ENCODE assay signal across 27 cellular contexts in the genomic region with DNA sequence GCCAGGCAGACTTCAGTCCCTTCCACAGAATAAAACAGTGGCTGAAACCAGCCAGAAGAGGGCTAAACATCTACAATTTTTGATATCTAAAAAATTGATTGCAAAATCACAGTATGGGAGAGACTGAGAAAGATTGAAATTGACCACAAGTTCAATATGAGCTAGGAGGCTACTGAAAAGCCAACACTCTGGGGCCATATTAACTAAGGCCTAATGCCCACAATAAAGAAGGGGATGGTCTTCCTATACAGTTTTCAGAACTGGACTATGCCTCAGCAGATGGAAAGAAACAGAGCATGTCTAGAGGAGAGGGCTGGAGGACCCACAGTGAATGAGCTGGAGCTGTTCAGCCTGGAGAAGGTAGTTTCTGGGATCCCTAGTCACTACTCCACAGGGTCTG. TPM values are rescaled to one million over a fixed set of nuclear protein-coding genes. Genes with fewer than 3 reads are reported as not detected.
"Had no signal": no experiment of that assay in that cellular context is flagged by ENCODE, and none has a peak within 500 bp of the region (broad histone marks: within the 10 kb centered on the region; RNA-seq: fewer than 3 reads in every experiment).

No MANE protein-coding gene starts in this region.

- H3K4me1 Mint-ChIP-seq: activated CD4-positive, alpha-beta T cell treated with anti-CD3 and anti-CD28 coated beads, Interleukin-2, amount 10 ng/mL, durations not matched to agents 24 days and 14 days; stimulated activated effector memory CD8-positive, alpha-beta T cell treated with anti-CD3 and anti-CD28 coated beads, Interleukin-12 subunit alpha, Interleukin-12 subunit beta, amount 100 ng/mL, for 72 hours; stimulated activated naive CD8-positive, alpha-beta T cell treated with anti-CD3 and anti-CD28 coated beads, Interleukin-15, amount 100 ng/mL, for 72 hours had no signal

- H3K9me3 ChIP-seq: adrenal gland, gastrocnemius medialis, tibial artery had no signal

- H3K27ac ChIP-seq: adrenal gland, esophagus muscularis mucosa, gastrocnemius medialis, left ventricle myocardium inferior, tibial artery had no signal

- H3K9me3 Mint-ChIP-seq: activated T-helper 1 cell treated with anti-CD3 and anti-CD28 coated beads, Interleukin-12 subunit alpha, Interleukin-12 subunit beta, Interleukin-2, Interleukin-4 antibody, amounts not matched to agents 30 ng/mL and 10 ng/mL and 1 ng/mL, durations not matched to agents 14 hours and 24 hours and 36 hours; natural killer cell treated with Interleukin-12 subunit alpha and Interleukin-12 subunit beta and Interleukin-15 and Interleukin-18, amount 100 ng/mL, for 72 hours; stimulated activated effector memory CD8-positive, alpha-beta T cell treated with anti-CD3 and anti-CD28 coated beads, Interleukin-12 subunit alpha, Interleukin-12 subunit beta, amount 100 ng/mL, for 72 hours; stimulated activated naive CD8-positive, alpha-beta T cell treated with anti-CD3 and anti-CD28 coated beads, Interleukin-15, amount 100 ng/mL, for 72 hours had no signal

- H3K27ac Mint-ChIP-seq: activated CD4-positive, alpha-beta T cell treated with anti-CD3 and anti-CD28 coated beads, Interleukin-2, amount 10 ng/mL, durations not matched to agents 24 days and 14 days; activated CD8-positive, alpha-beta T cell treated with anti-CD3 and anti-CD28 coated beads, Interleukin-2, amount 10 ng/mL, durations not matched to agents 7 days and 5 days; activated naive CD8-positive, alpha-beta T cell; activated T-helper 1 cell treated with anti-CD3 and anti-CD28 coated beads, Interleukin-12 subunit alpha, Interleukin-12 subunit beta, Interleukin-2, Interleukin-4 antibody, amounts not matched to agents 30 ng/mL and 10 ng/mL and 1 ng/mL, durations not matched to agents 14 hours and 24 hours and 36 hours; mesothelial cell of epicardium; natural killer cell treated with Interleukin-12 subunit alpha and Interleukin-12 subunit beta and Interleukin-15 and Interleukin-18, amount 100 ng/mL, for 72 hours; stimulated activated effector memory CD8-positive, alpha-beta T cell treated with anti-CD3 and anti-CD28 coated beads, Interleukin-12 subunit alpha, Interleukin-12 subunit beta, amount 100 ng/mL, for 72 hours had no signal

- H3K36me3 ChIP-seq: adrenal gland, esophagus muscularis mucosa, gastrocnemius medialis, left ventricle myocardium inferior, tibial artery had no signal

- H3K4me3 Mint-ChIP-seq: activated CD4-positive, alpha-beta T cell treated with anti-CD3 and anti-CD28 coated beads, Interleukin-2, amount 10 ng/mL, durations not matched to agents 24 days and 14 days; activated CD8-positive, alpha-beta T cell treated with anti-CD3 and anti-CD28 coated beads, Interleukin-2, amount 10 ng/mL, durations not matched to agents 7 days and 5 days; activated naive CD8-positive, alpha-beta T cell; activated T-helper 1 cell treated with anti-CD3 and anti-CD28 coated beads, Interleukin-12 subunit alpha, Interleukin-12 subunit beta, Interleukin-2, Interleukin-4 antibody, amounts not matched to agents 30 ng/mL and 10 ng/mL and 1 ng/mL, durations not matched to agents 14 hours and 24 hours and 36 hours; mesothelial cell of epicardium; natural killer cell treated with Interleukin-12 subunit alpha and Interleukin-12 subunit beta and Interleukin-15 and Interleukin-18, amount 100 ng/mL, for 72 hours; stimulated activated effector memory CD8-positive, alpha-beta T cell treated with anti-CD3 and anti-CD28 coated beads, Interleukin-12 subunit alpha, Interleukin-12 subunit beta, amount 100 ng/mL, for 72 hours; stimulated activated naive CD8-positive, alpha-beta T cell treated with anti-CD3 and anti-CD28 coated beads, Interleukin-15, amount 100 ng/mL, for 72 hours had no signal

- H3K4me3 ChIP-seq: adrenal gland, esophagus muscularis mucosa, gastrocnemius medialis, left ventricle myocardium inferior, tibial artery had no signal

- ATAC-seq: activated CD8-positive, alpha-beta T cell treated with anti-CD3 and anti-CD28 coated beads, Interleukin-2, amount 10 ng/mL, durations not matched to agents 7 days and 5 days; gastrocnemius medialis; natural killer cell treated with Interleukin-12 subunit alpha and Interleukin-12 subunit beta and Interleukin-15 and Interleukin-18, amount 100 ng/mL, for 72 hours; sciatic nerve; stimulated activated effector memory CD8-positive, alpha-beta T cell treated with anti-CD3 and anti-CD28 coated beads, Interleukin-12 subunit alpha, Interleukin-12 subunit beta, amount 100 ng/mL, for 72 hours; stimulated activated naive CD8-positive, alpha-beta T cell treated with anti-CD3 and anti-CD28 coated beads, Interleukin-15, amount 100 ng/mL, for 72 hours had no signal

- H3K27me3 Mint-ChIP-seq: activated CD4-positive, alpha-beta T cell treated with anti-CD3 and anti-CD28 coated beads, Interleukin-2, amount 10 ng/mL, durations not matched to agents 24 days and 14 days; activated naive CD8-positive, alpha-beta T cell; stimulated activated naive CD8-positive, alpha-beta T cell treated with anti-CD3 and anti-CD28 coated beads, Interleukin-15, amount 100 ng/mL, for 72 hours had no signal

- H3K4me1 ChIP-seq: adrenal gland, esophagus muscularis mucosa, gastrocnemius medialis, left ventricle myocardium inferior, tibial artery had no signal

- FAIRE-seq: astrocyte, endothelial cell of umbilical vein, small intestine had no signal

- H3K27me3 ChIP-seq: adrenal gland had no signal

- DNase-seq: activated CD4-positive, alpha-beta T cell treated with anti-CD3 and anti-CD28 coated beads, Interleukin-2, amount 10 ng/mL, durations not matched to agents 24 days and 14 days; activated CD8-positive, alpha-beta T cell treated with anti-CD3 and anti-CD28 coated beads, Interleukin-2, amount 10 ng/mL, durations not matched to agents 7 days and 5 days; activated gamma-delta T cell treated with Interleukin-2 at 50 U/mL for 16 hours; adrenal gland; central memory CD4-positive, alpha-beta T cell; dermis blood vessel endothelial cell; effector CD8-positive, alpha-beta T cell; gastrocnemius medialis; hippocampal formation; left ventricle myocardium inferior; nucleus accumbens; small intestine; stimulated activated CD4-positive, alpha-beta T cell treated with anti-CD3 and anti-CD28 coated beads, Interleukin-2, amount 100 ng/mL, for 24 hours; stimulated activated naive CD8-positive, alpha-beta T cell treated with anti-CD3 and anti-CD28 coated beads, Interleukin-15, amount 100 ng/mL, for 72 hours; tibial artery had no signal

- H3K36me3 Mint-ChIP-seq: mesothelial cell of epicardium; natural killer cell treated with Interleukin-12 subunit alpha and Interleukin-12 subunit beta and Interleukin-15 and Interleukin-18, amount 100 ng/mL, for 72 hours; stimulated activated effector memory CD8-positive, alpha-beta T cell treated with anti-CD3 and anti-CD28 coated beads, Interleukin-12 subunit alpha, Interleukin-12 subunit beta, amount 100 ng/mL, for 72 hours had no signal

RNA-seq across cellular contexts. Expression of gene WNT7A, which starts 53.2 kb away (rescaled TPM):
- total RNA-seq: activated CD4-positive, alpha-beta T cell treated with anti-CD3 and anti-CD28 coated beads, Interleukin-2, amount 10 ng/mL, durations not matched to agents 24 days and 14 days; activated CD8-positive, alpha-beta T cell treated with anti-CD3 and anti-CD28 coated beads, Interleukin-2, amount 10 ng/mL, durations not matched to agents 7 days and 5 days; activated T-helper 1 cell treated with anti-CD3 and anti-CD28 coated beads, Interleukin-12 subunit alpha, Interleukin-12 subunit beta, Interleukin-2, Interleukin-4 antibody, amounts not matched to agents 30 ng/mL and 10 ng/mL and 1 ng/mL, durations not matched to agents 14 hours and 24 hours and 36 hours; endothelial cell of umbilical vein; esophagus muscularis mucosa; gastrocnemius medialis; left ventricle myocardium inferior; lung microvascular endothelial cell; natural killer cell treated with Interleukin-12 subunit alpha and Interleukin-12 subunit beta and Interleukin-15 and Interleukin-18, amount 100 ng/mL, for 72 hours; sciatic nerve; T-helper 2 cell treated with Interferon-gamma antibody and Interleukin-4, amounts not matched to agents 100 ng/mL and 5 ng/mL, for 36 hours; urinary bladder had no signal
- polyA plus RNA-seq: adrenal gland, endothelial cell of umbilical vein had no signal
